ENCODE assay signal across 8 cellular contexts in genomic region chr11:47257518-47258316, GRCh38. TPM values are rescaled to one million over a fixed set of nuclear protein-coding genes. Genes with fewer than 3 reads are reported as not detected.
DNase-seq lines count a peak whose midpoint lies in the region; ATAC-seq and TF ChIP-seq lines count a peak whose summit lies in the region.

NR1H3 (plus strand) TSS chr11:47257996; CDS start chr11:47259217, 1,221 bp downstream.

- peaks cover 0 to 8% (median 3%) of the 10 kb centered on the region in 3 donors for H3K36me3 ChIP-seq in skeletal muscle tissue (ENCODE audit: control insufficient read depth in 3 of 3, insufficient read depth in 3 of 3, low read length in 3 of 3)

- peak within 1 kb of the TSS; percentile 79 for H3K27ac ChIP-seq in skeletal muscle tissue (ENCODE audit: low read depth, low read length)

- H3K4me3 Mint-ChIP-seq in brain: peak within 1 kb of the TSS; percentile 13 to 80 (median 64)

- peak within 1 kb of the TSS; percentile 71 to 92 (median 75) for H3K27ac Mint-ChIP-seq in brain

- no peak for ATAC-seq in HG03039 (IDR thresholded peaks at IDR 0.05; ENCODE audit: unreplicated experiment)

- no peaks in the 10 kb centered on the region for H3K27me3 Mint-ChIP-seq in brain

- peaks cover 49 to 50% (median 50%) of the 10 kb centered on the region in 3 donors for H3K4me1 ChIP-seq in skeletal muscle tissue (ENCODE audit: control insufficient read depth in 3 of 3, insufficient read depth in 3 of 3, low read length in 3 of 3)

- DNase-seq in ELF-1 (ENCODE audit: low read depth, low spot score) (peak; percentile 85), NAMALWA (ENCODE audit: low spot score) (peak; percentile 30), iPS-NIHi11 (ENCODE audit: low spot score) (peak; percentile 92), NCI-H2107 (lab: John Stamatoyannopoulos, UW) (no peak)
- no peak for DNase-seq in activated CD4-positive, CD25-positive, alpha-beta regulatory T cell treated with anti-CD3 and anti-CD28 coated beads, Interleukin-2, amount 50 U/mL, for 72 hours

- H3K27me3 ChIP-seq in skeletal muscle tissue (ENCODE audit: control insufficient read depth in 3 of 3, insufficient read depth in 3 of 3, low read length in 3 of 3): no peaks in the 10 kb centered on the region

- peak within 1 kb of the TSS; percentile 52 to 75 (median 54) for H3K4me3 ChIP-seq in skeletal muscle tissue (ENCODE audit: low read length in 3 of 3)

- H3K9me3 Mint-ChIP-seq in brain: no peaks in the 10 kb centered on the region

- H3K9ac ChIP-seq in skeletal muscle tissue (ENCODE audit: low read depth in 1 of 3, low read length in 3 of 3): peak within 1 kb of the TSS; percentile 54 to 77 (median 62)

- H3K4me1 Mint-ChIP-seq in brain: peaks cover 45% of the 10 kb centered on the region

- peak; percentile 52 to 67 for TF ChIP-seq CTCF in brain (conservative IDR thresholded peaks at IDR 0.05)

- H3K9me3 ChIP-seq in skeletal muscle tissue (ENCODE audit: control insufficient read depth in 3 of 3, low read length in 3 of 3): no peaks in the 10 kb centered on the region

- H3K36me3 Mint-ChIP-seq in brain: no peaks in the 10 kb centered on the region

RNA-seq across cellular contexts. Expression of gene NR1H3, which starts in this region (rescaled TPM):
- polyA plus RNA-seq in brain (ENCODE audit: insufficient read depth, low read depth, low replicate concordance): 14.3 TPM
- 23.5 TPM for total RNA-seq in skeletal muscle tissue

Comparison
In these comparisons a context has a peak if more than half of its experiments do, and no peak if none do; other contexts are left out.
1. DNase-seq: peak in ELF-1 (single experiment), NAMALWA (single experiment) and iPS-NIHi11 (single experiment); none in activated CD4-positive, CD25-positive, alpha-beta regulatory T cell treated with anti-CD3 and anti-CD28 coated beads, Interleukin-2, amount 50 U/mL, for 72 hours (single experiment) and NCI-H2107 (single experiment).